13 cellular contexts compared by ENCODE assay signal in genomic region chr5:125298258-125298657, GRCh38.
DNase-seq lines count a peak whose midpoint lies in the region; FAIRE-seq and TF ChIP-seq lines count a peak whose summit lies in the region.
"Had no signal": no experiment of that assay in that cellular context is flagged by ENCODE, and none has a peak within 500 bp of the region (broad histone marks: within the 10 kb centered on the region; RNA-seq: fewer than 3 reads in every experiment).

No MANE protein-coding gene starts in this region.

- intact Hi-C loops in testis (cut with DNase I; ENCODE audit: low total_unique reads) = no loop called here

- peak overlapping the region in 2 of 3 experiments; percentile 2 to 39; a peak in 3 of 7 replicates for H3K27ac Mint-ChIP-seq in H9
- H3K27ac Mint-ChIP-seq: B cell; stimulated activated naive B cell treated with anti-CD40 and anti-IgM and Interleukin-4, amounts not matched to agents 10 μg/mL and 1 μg/mL and 100 μg/mL, for 72 hours; type B pancreatic cell had no signal

- no peaks in the 10 kb centered on the region for H3K27me3 Mint-ChIP-seq in H9 (ENCODE audit: low read depth)
- H3K27me3 Mint-ChIP-seq: B cell; naive B cell; stimulated activated naive B cell treated with anti-CD40 and anti-IgM and Interleukin-4, amounts not matched to agents 10 μg/mL and 1 μg/mL and 100 μg/mL, for 72 hours; type B pancreatic cell had no signal

- peaks cover 19 to 20% of the 10 kb centered on the region in 2 experiments for H3K4me1 Mint-ChIP-seq in H9
- H3K4me1 Mint-ChIP-seq: B cell had no signal

- no peak overlapping the region for H4K8ac ChIP-seq in H9 (replicated peaks; ENCODE audit: insufficient read length, low read depth, low read length)

- H3K79me2 ChIP-seq in H9 (ENCODE audit: insufficient read depth, low read length) = no peaks in the 10 kb centered on the region
- no peaks in the 10 kb centered on the region for H3K79me2 ChIP-seq in neural cell (replicated peaks; ENCODE audit: insufficient read depth, low read length)

- no peaks in the 10 kb centered on the region for H3K9me3 Mint-ChIP-seq in H9
- H3K9me3 Mint-ChIP-seq: naive B cell; stimulated activated naive B cell treated with anti-CD40 and anti-IgM and Interleukin-4, amounts not matched to agents 10 μg/mL and 1 μg/mL and 100 μg/mL, for 72 hours had no signal

- no peak overlapping the region for H2BK12ac ChIP-seq in H9 (ENCODE audit: insufficient read length, low read depth, low read length)

- no peak for DNase-seq in H9
- DNase-seq in NCI-H69 (lab: John Stamatoyannopoulos, UW) = peak; percentile 86
- peak; percentile 60 for DNase-seq in epithelial cell of esophagus (ENCODE audit: low read depth)
- no peak for DNase-seq in RCC 7860 (ENCODE audit: low spot score)
- DNase-seq in testis = no peak
- no peak for DNase-seq in hippocampal formation (lab: John Stamatoyannopoulos, UW)
- DNase-seq in T1000 (lab: John Stamatoyannopoulos, UW) = no peak
- DNase-seq: naive B cell; stimulated activated naive B cell treated with anti-CD40 and anti-IgM and Interleukin-4, amounts not matched to agents 10 μg/mL and 1 μg/mL and 100 μg/mL, for 72 hours had no signal

- no peak overlapping the region for H2BK15ac ChIP-seq in H9 (ENCODE audit: low read depth, low read length)

- H3K36me3 Mint-ChIP-seq in H9 (ENCODE audit: insufficient read depth in 1 of 3, low read depth in 3 of 3) = peaks cover 0 to 4% (median 0%) of the 10 kb centered on the region in 3 experiments; a peak in 1 of 7 replicates
- H3K36me3 Mint-ChIP-seq: naive B cell; stimulated activated naive B cell treated with anti-CD40 and anti-IgM and Interleukin-4, amounts not matched to agents 10 μg/mL and 1 μg/mL and 100 μg/mL, for 72 hours; type B pancreatic cell had no signal

- no peak for TF ChIP-seq EP300 in neural cell (conservative IDR thresholded peaks at IDR 0.05; ENCODE audit: poor library complexity, severe bottlenecking)

- no peak overlapping the region for H2AK5ac ChIP-seq in H9 (ENCODE audit: insufficient read length, low read length)

- no peak overlapping the region for H3K4ac ChIP-seq in H9 (ENCODE audit: low read depth, low read length)

- H2AFZ ChIP-seq in H9 (ENCODE audit: low read length) (no peak overlapping the region), neural cell (ENCODE audit: low read depth, low read length) (no peak overlapping the region)

- H3K27me3 ChIP-seq in H9 (ENCODE audit: insufficient read depth, low read length) (no peaks in the 10 kb centered on the region), neural cell (ENCODE audit: insufficient read depth, low read depth, low read length) (no peaks in the 10 kb centered on the region), testis (no peaks in the 10 kb centered on the region)

- H4K5ac ChIP-seq in H9 (ENCODE audit: insufficient read length, low read depth, low read length) = no peak overlapping the region

- TF ChIP-seq POLR2A in testis (IDR thresholded peaks at IDR 0.05) = no peak

- H3K4me3 Mint-ChIP-seq in H9 = no peak overlapping the region
- H3K4me3 Mint-ChIP-seq: B cell; naive B cell; stimulated activated naive B cell treated with anti-CD40 and anti-IgM and Interleukin-4, amounts not matched to agents 10 μg/mL and 1 μg/mL and 100 μg/mL, for 72 hours; type B pancreatic cell had no signal

- no peak overlapping the region for H2BK5ac ChIP-seq in H9 (ENCODE audit: insufficient read length, low read length)

- H2BK20ac ChIP-seq in H9 (ENCODE audit: low read depth, low read length, poor library complexity, severe bottlenecking) = no peak overlapping the region

- H3K23ac ChIP-seq in H9 (ENCODE audit: insufficient read length, low read depth, low read length) = no peak overlapping the region

- H3K14ac ChIP-seq in H9 (ENCODE audit: insufficient read depth, low read length) = no peak overlapping the region

- H3K23me2 ChIP-seq in H9 (ENCODE audit: insufficient read length, low read depth, low read length, poor library complexity, severe bottlenecking) = no peaks in the 10 kb centered on the region

- no peak overlapping the region for H3K4me2 ChIP-seq in H9 (ENCODE audit: insufficient read depth, insufficient read length, low read length)
- no peak overlapping the region for H3K4me2 ChIP-seq in neural cell (ENCODE audit: low read length)
- H3K4me2 ChIP-seq: KMS-11 had no signal

- no peaks in the 10 kb centered on the region for H3K9me2 ChIP-seq in neural cell (ENCODE audit: insufficient read depth, low read length)

- H3K9me3 ChIP-seq in H9 (ENCODE audit: control insufficient read depth, low read depth, low read length) (no peaks in the 10 kb centered on the region), neural cell (ENCODE audit: low read length) (no peaks in the 10 kb centered on the region), testis (no peaks in the 10 kb centered on the region)

- no peaks in the 10 kb centered on the region for H3K79me1 ChIP-seq in H9 (ENCODE audit: insufficient read depth, low read depth, low read length, poor library complexity, severe bottlenecking)

- no peak overlapping the region for H3K9ac ChIP-seq in H9 (ENCODE audit: extremely low read depth, insufficient read length, low read length)
- H3K9ac ChIP-seq in neural cell (ENCODE audit: low read length) = no peak overlapping the region
- H3K9ac ChIP-seq: KMS-11 had no signal

- TF ChIP-seq RAD21 in neural cell (conservative IDR thresholded peaks at IDR 0.05) = no peak

- H3K4me3 ChIP-seq in epithelial cell of esophagus (ENCODE audit: low read length) (no peak overlapping the region), neural cell (ENCODE audit: low read length) (no peak overlapping the region), testis (no peak overlapping the region)

- H3K4me1 ChIP-seq in H9 (ENCODE audit: insufficient read depth, low read length) (peaks cover 5% of the 10 kb centered on the region; the same call in 1 of the 2 replicates), testis (no peaks in the 10 kb centered on the region)

- H4K20me1 ChIP-seq in H9 (ENCODE audit: control insufficient read depth, insufficient read depth, insufficient read length) (no peaks in the 10 kb centered on the region), neural cell (ENCODE audit: insufficient read depth) (no peaks in the 10 kb centered on the region)

- FAIRE-seq in RCC 7860 (lab: Jason Lieb, UNC) = no peak

- H3K27ac ChIP-seq in H9 (ENCODE audit: insufficient read length, low read depth, low read length) (no peak overlapping the region), neural cell (ENCODE audit: low read length) (peak overlapping the region; percentile 1), testis (no peak overlapping the region)
- H3K27ac ChIP-seq: KMS-11 had no signal

- no peak overlapping the region for H3T11ph ChIP-seq in H9 (ENCODE audit: low read length)

- H4K91ac ChIP-seq in H9 (ENCODE audit: insufficient read length, low read depth, low read length) = no peak overlapping the region

- H3F3A ChIP-seq in neural cell (ENCODE audit: insufficient read depth, low read length, poor library complexity, severe bottlenecking) = peaks cover 3% of the 10 kb centered on the region

- H3K36me3 ChIP-seq in neural cell (ENCODE audit: insufficient read depth, low read length) (no peaks in the 10 kb centered on the region), testis (ENCODE audit: low read depth, missing control alignments) (no peaks in the 10 kb centered on the region)

- TF ChIP-seq CTCF in H9 (conservative IDR thresholded peaks at IDR 0.05) = no peak
- TF ChIP-seq CTCF in epithelial cell of esophagus (IDR thresholded peaks at IDR 0.05; ENCODE audit: insufficient read depth, low read depth, low read length, missing control alignments) = peak; percentile 4
- no peak for TF ChIP-seq CTCF in neural cell (IDR thresholded peaks at IDR 0.05; ENCODE audit: poor library complexity, severe bottlenecking)
- TF ChIP-seq CTCF in testis (IDR thresholded peaks at IDR 0.05) = no peak

- H2BK120ac ChIP-seq in H9 (ENCODE audit: low read depth, low read length, poor library complexity, severe bottlenecking) = no peak overlapping the region

- no peak overlapping the region for H3K56ac ChIP-seq in H9 (ENCODE audit: insufficient read length, low read depth, low read length)

- no peak overlapping the region for H3K18ac ChIP-seq in H9 (ENCODE audit: insufficient read length, low read depth, low read length)

TF ChIP-seq in neural cell, 6 proteins besides CTCF, POLR2A, EP300 and RAD21:
- no peak for TF ChIP-seq REST (IDR thresholded peaks at IDR 0.05; ENCODE audit: borderline replicate concordance)
- no peak for TF ChIP-seq MXI1 (conservative IDR thresholded peaks at IDR 0.05; ENCODE audit: poor library complexity, severe bottlenecking)
- no peak for TF ChIP-seq SMC3 (conservative IDR thresholded peaks at IDR 0.05; ENCODE audit: poor library complexity)
- no peak for TF ChIP-seq TAF1 (IDR thresholded peaks at IDR 0.05; ENCODE audit: low read depth)
- no peak for TF ChIP-seq POLR2AphosphoS5 (IDR thresholded peaks at IDR 0.05)
- no peak for TF ChIP-seq EZH2 (IDR thresholded peaks at IDR 0.05; ENCODE audit: borderline replicate concordance, insufficient read depth, low read length, poor library complexity, severe bottlenecking)

Comparison
In these comparisons a context has a peak if more than half of its experiments do, and no peak if none do; other contexts are left out.
1. DNase-seq: peak in NCI-H69 (single experiment) and epithelial cell of esophagus (single experiment); none in H9 (single experiment), RCC 7860 (single experiment), testis (single experiment), hippocampal formation (0 of 2) and T1000 (single experiment).